1 cellular context compared by ENCODE assay signal in genomic region chr12:53159195-53159834, GRCh38.
TF ChIP-seq lines count a peak whose summit lies in the region.

No MANE protein-coding gene starts in this region.

TF ChIP-seq in HepG2, 621 proteins besides CTCF, POLR2A, EP300 and RAD21 (continues in another document):
- TF ChIP-seq NFE2L1 (CRISPR knock-in tag; IDR thresholded peaks at IDR 0.05; ENCODE audit: borderline replicate concordance), result no peak
- TF ChIP-seq HDAC2 (CRISPR knock-in tag; IDR thresholded peaks at IDR 0.05), result peak; percentile 49; the same call in 1 of the 2 replicates
- TF ChIP-seq KLF16 (CRISPR knock-in tag; IDR thresholded peaks at IDR 0.05), result 0 out of 4 replicates have a peak, but pooled peaks of 1 of the 2 experiments have one; percentile 43
- TF ChIP-seq GTF3A (CRISPR knock-in tag; conservative IDR thresholded peaks at IDR 0.05), result 0 out of 2 replicates have a peak, but pooled peaks have one; percentile 40
- no peak for TF ChIP-seq SOX6 (IDR thresholded peaks at IDR 0.05)
- TF ChIP-seq SOX6 (CRISPR knock-in tag; IDR thresholded peaks at IDR 0.05), result peak; percentile 18; the same call in 1 of the 2 replicates
- no peak for TF ChIP-seq TBP (CRISPR knock-in tag; IDR thresholded peaks at IDR 0.05)
- TF ChIP-seq ZFX (CRISPR knock-in tag; IDR thresholded peaks at IDR 0.05; ENCODE audit: low read depth), result peak; percentile 45
- no peak for TF ChIP-seq RXRA (CRISPR knock-in tag; IDR thresholded peaks at IDR 0.05)
- TF ChIP-seq ZNF672 (CRISPR knock-in tag; IDR thresholded peaks at IDR 0.05), result no peak
- TF ChIP-seq LCORL (IDR thresholded peaks at IDR 0.05), result no peak
- no peak for TF ChIP-seq LCORL (CRISPR knock-in tag; IDR thresholded peaks at IDR 0.05)
- no peak for TF ChIP-seq AGO2 (optimal IDR thresholded peaks at IDR 0.05; ENCODE audit: low read depth, low read length)
- TF ChIP-seq SOX5 (CRISPR knock-in tag; IDR thresholded peaks at IDR 0.05; ENCODE audit: borderline replicate concordance), result 0 out of 2 replicates have a peak, but pooled peaks have one; percentile 20
- TF ChIP-seq KAT2B (IDR thresholded peaks at IDR 0.05; ENCODE audit: borderline replicate concordance, low read depth, low read length), result no peak
- TF ChIP-seq ZNF574 (CRISPR knock-in tag; IDR thresholded peaks at IDR 0.05), result peak; percentile 94
- no peak for TF ChIP-seq ZNF225 (CRISPR knock-in tag; IDR thresholded peaks at IDR 0.05)
- TF ChIP-seq ELF3 (CRISPR knock-in tag; IDR thresholded peaks at IDR 0.05), result peak; percentile 46; the same call in 1 of the 2 replicates
- no peak for TF ChIP-seq TBX2 (CRISPR knock-in tag; IDR thresholded peaks at IDR 0.05; ENCODE audit: borderline replicate concordance)
- peak; percentile 43; the same call in 1 of the 2 replicates for TF ChIP-seq ZNF501 (CRISPR knock-in tag; IDR thresholded peaks at IDR 0.05)
- TF ChIP-seq ISX (CRISPR knock-in tag; conservative IDR thresholded peaks at IDR 0.05), result no peak
- 0 out of 2 replicates have a peak, but pooled peaks have one; percentile 16 for TF ChIP-seq BCL6 (CRISPR knock-in tag; IDR thresholded peaks at IDR 0.05)
- TF ChIP-seq ZNF331 (CRISPR knock-in tag; IDR thresholded peaks at IDR 0.05), result 0 out of 2 replicates have a peak, but pooled peaks have one; percentile 42
- TF ChIP-seq ZNF740 (CRISPR knock-in tag; IDR thresholded peaks at IDR 0.05), result no peak
- no peak for TF ChIP-seq ZBTB1 (CRISPR knock-in tag; IDR thresholded peaks at IDR 0.05; ENCODE audit: borderline replicate concordance)
- 0 out of 2 replicates have a peak, but pooled peaks have one; percentile 39 for TF ChIP-seq ZBTB46 (CRISPR knock-in tag; IDR thresholded peaks at IDR 0.05; ENCODE audit: borderline replicate concordance)
- TF ChIP-seq XBP1 (CRISPR knock-in tag; IDR thresholded peaks at IDR 0.05), result no peak
- no peak; the same call in 1 of the 2 replicates for TF ChIP-seq NFKB2 (CRISPR knock-in tag; IDR thresholded peaks at IDR 0.05; ENCODE audit: borderline replicate concordance)
- TF ChIP-seq SMC3 (IDR thresholded peaks at IDR 0.05; ENCODE audit: low read length), result peak; percentile 75
- TF ChIP-seq MAX (IDR thresholded peaks at IDR 0.05), result peak; percentile 42; the same call in 1 of the 2 replicates
- TF ChIP-seq ZNF281 (CRISPR knock-in tag; IDR thresholded peaks at IDR 0.05; ENCODE audit: borderline replicate concordance), result no peak
- peak; percentile 70; the same call in 1 of the 2 replicates for TF ChIP-seq ETV6 (CRISPR knock-in tag; conservative IDR thresholded peaks at IDR 0.05)
- peak; percentile 73 for TF ChIP-seq TEAD3 (CRISPR knock-in tag; optimal IDR thresholded peaks at IDR 0.05; ENCODE audit: borderline replicate concordance)
- TF ChIP-seq ZNF264 (CRISPR knock-in tag; IDR thresholded peaks at IDR 0.05), result no peak
- no peak for TF ChIP-seq ZNF839 (CRISPR knock-in tag; IDR thresholded peaks at IDR 0.05; ENCODE audit: borderline replicate concordance)
- peak; percentile 70; the same call in 1 of the 2 replicates for TF ChIP-seq SAP130 (CRISPR knock-in tag; IDR thresholded peaks at IDR 0.05; ENCODE audit: low read depth)
- TF ChIP-seq ZC3H13 (CRISPR knock-in tag; IDR thresholded peaks at IDR 0.05), result no peak
- TF ChIP-seq MAZ (IDR thresholded peaks at IDR 0.05; ENCODE audit: borderline replicate concordance, low read depth, low read length), result no peak
- 0 out of 2 replicates have a peak, but pooled peaks have one; percentile 7 for TF ChIP-seq MAZ (CRISPR knock-in tag; IDR thresholded peaks at IDR 0.05; ENCODE audit: low read depth)
- no peak for TF ChIP-seq KDM5A (IDR thresholded peaks at IDR 0.05; ENCODE audit: borderline replicate concordance, low read length)
- no peak for TF ChIP-seq RNF2 (conservative IDR thresholded peaks at IDR 0.05; ENCODE audit: low read depth)
- no peak for TF ChIP-seq ZNF83 (CRISPR knock-in tag; IDR thresholded peaks at IDR 0.05; ENCODE audit: borderline replicate concordance)
- 0 out of 2 replicates have a peak, but pooled peaks have one; percentile 19 for TF ChIP-seq ZNF788 (CRISPR knock-in tag; IDR thresholded peaks at IDR 0.05; ENCODE audit: borderline replicate concordance)
- no peak for TF ChIP-seq ZNF329 (CRISPR knock-in tag; IDR thresholded peaks at IDR 0.05; ENCODE audit: low read depth)
- peak; percentile 48; the same call in 1 of the 2 replicates for TF ChIP-seq THAP9 (CRISPR knock-in tag; IDR thresholded peaks at IDR 0.05; ENCODE audit: borderline replicate concordance)
- TF ChIP-seq SNAPC2 (CRISPR knock-in tag; IDR thresholded peaks at IDR 0.05), result no peak
- TF ChIP-seq ZBTB7B (CRISPR knock-in tag; IDR thresholded peaks at IDR 0.05), result peak; percentile 51; the same call in 1 of the 2 replicates
- TF ChIP-seq ZBTB20 (CRISPR knock-in tag; IDR thresholded peaks at IDR 0.05; ENCODE audit: borderline replicate concordance, low read depth), result no peak
- no peak for TF ChIP-seq YEATS4 (CRISPR knock-in tag; IDR thresholded peaks at IDR 0.05; ENCODE audit: borderline replicate concordance)
- TF ChIP-seq ZNF232 (CRISPR knock-in tag; IDR thresholded peaks at IDR 0.05; ENCODE audit: borderline replicate concordance), result 0 out of 2 replicates have a peak, but pooled peaks have one; percentile 69
- 0 out of 2 replicates have a peak, but pooled peaks have one; percentile 28 for TF ChIP-seq THAP7 (CRISPR knock-in tag; IDR thresholded peaks at IDR 0.05)
- TF ChIP-seq MZF1 (CRISPR knock-in tag; IDR thresholded peaks at IDR 0.05; ENCODE audit: borderline replicate concordance), result no peak
- TF ChIP-seq ZNF607 (CRISPR knock-in tag; IDR thresholded peaks at IDR 0.05; ENCODE audit: borderline replicate concordance), result 0 out of 2 replicates have a peak, but pooled peaks have one; percentile 39
- no peak for TF ChIP-seq ZNF546 (CRISPR knock-in tag; conservative IDR thresholded peaks at IDR 0.05)
- no peak for TF ChIP-seq NR2F6 (IDR thresholded peaks at IDR 0.05)
- TF ChIP-seq NR2F6 (CRISPR knock-in tag; IDR thresholded peaks at IDR 0.05), result peak; percentile 49; the same call in 1 of the 2 replicates
- no peak for TF ChIP-seq ZNF260 (CRISPR knock-in tag; IDR thresholded peaks at IDR 0.05; ENCODE audit: borderline replicate concordance, low read depth)
- no peak for TF ChIP-seq SMAD9 (CRISPR knock-in tag; IDR thresholded peaks at IDR 0.05)
- TF ChIP-seq MAFF (IDR thresholded peaks at IDR 0.05; ENCODE audit: low read depth, low read length), result no peak
- TF ChIP-seq ATF2 (CRISPR knock-in tag; IDR thresholded peaks at IDR 0.05), result 0 out of 2 replicates have a peak, but pooled peaks have one; percentile 60
- peak; percentile 62; the same call in 1 of the 2 replicates for TF ChIP-seq REPIN1 (CRISPR knock-in tag; IDR thresholded peaks at IDR 0.05; ENCODE audit: borderline replicate concordance, low read depth)
- TF ChIP-seq HNRNPLL (IDR thresholded peaks at IDR 0.05; ENCODE audit: low read depth, low read length, poor library complexity, severe bottlenecking), result no peak
- no peak for TF ChIP-seq ZNF678 (CRISPR knock-in tag; IDR thresholded peaks at IDR 0.05)
- no peak for TF ChIP-seq RBFOX2 (IDR thresholded peaks at IDR 0.05; ENCODE audit: low read depth, low read length)
- 0 out of 2 replicates have a peak, but pooled peaks have one; percentile 8 for TF ChIP-seq ZNF782 (CRISPR knock-in tag; IDR thresholded peaks at IDR 0.05; ENCODE audit: borderline replicate concordance)
- peak; percentile 16 for TF ChIP-seq PCBP2 (optimal IDR thresholded peaks at IDR 0.05; ENCODE audit: low read depth, low read length, poor library complexity, severe bottlenecking)
